ENCODE assay signal across 7 cellular contexts in the genomic region with DNA sequence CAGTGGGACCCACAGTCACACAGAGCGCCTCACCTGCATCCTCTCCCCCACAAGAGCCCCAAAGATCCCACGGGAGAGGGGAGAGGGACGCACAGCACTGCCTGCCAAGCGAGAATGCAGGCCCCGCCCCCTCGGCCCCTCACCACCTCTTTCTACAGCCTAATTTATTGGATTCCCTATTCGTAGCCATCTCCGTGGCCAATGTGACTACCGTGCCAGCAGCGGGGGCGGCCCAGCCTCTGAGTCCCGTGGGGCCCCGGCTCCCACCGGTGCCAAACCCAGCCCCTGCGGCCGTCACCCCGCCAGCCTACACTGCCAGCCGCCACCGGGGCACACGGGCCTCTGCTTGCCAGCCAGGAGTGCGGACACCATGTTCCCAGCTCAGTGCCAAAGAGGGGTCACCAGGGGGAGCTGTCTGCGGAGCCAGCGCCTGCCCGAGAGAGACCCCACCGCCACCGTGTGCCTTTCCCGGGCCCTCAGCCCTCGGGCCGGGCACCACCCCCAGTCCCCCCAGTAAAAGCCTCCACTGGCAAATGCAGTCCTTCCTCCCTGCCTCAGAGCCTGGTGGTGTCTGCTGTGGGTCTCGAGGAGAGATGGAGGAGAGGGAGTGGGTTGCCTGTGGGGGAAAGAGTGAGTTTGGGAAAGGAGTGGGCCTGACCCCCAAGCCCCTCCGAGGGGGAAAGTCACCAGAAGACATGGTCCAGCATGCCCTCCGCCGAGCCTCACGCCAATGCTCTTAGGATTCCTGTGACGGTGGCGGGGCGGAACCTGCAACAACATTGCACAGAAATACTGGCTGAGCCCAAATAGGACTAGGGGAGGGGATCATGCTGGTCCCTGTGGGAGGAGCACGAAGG. TPM values are rescaled to one million over a fixed set of nuclear protein-coding genes. Genes with fewer than 3 reads are reported as not detected.
A peak's percentile ranks its signal among the peaks of the same experiment; 100 is the strongest.
DNase-seq lines count a peak whose midpoint lies in the region; ATAC-seq lines count a peak whose summit lies in the region.
"Had no signal": no experiment of that assay in that cellular context is flagged by ENCODE, and none has a peak within 500 bp of the region (broad histone marks: within the 10 kb centered on the region; RNA-seq: fewer than 3 reads in every experiment).

No MANE protein-coding gene starts in this region.

- DNase-seq in DMS153 (lab: John Stamatoyannopoulos, UW) (peak; percentile 42), RPMI8226 (peak; percentile 56), lung microvascular endothelial cell (ENCODE audit: low read depth in 2 of 2) (peak; percentile 21 to 39)
- DNase-seq: GF-D8 had no signal

- ATAC-seq in HG03520 (IDR thresholded peaks at IDR 0.05; ENCODE audit: unreplicated experiment), result no peak
- no peak for ATAC-seq in HG02678 (IDR thresholded peaks at IDR 0.05; ENCODE audit: unreplicated experiment)
- ATAC-seq in GM21825 (IDR thresholded peaks at IDR 0.05; ENCODE audit: unreplicated experiment), result no peak

RNA-seq across cellular contexts. Expression of a gene that starts 19.6 kb away (rescaled TPM):
- 2.4 and 4.4 TPM in 2 replicates for total RNA-seq in lung microvascular endothelial cell

RNA-seq across cellular contexts. Expression of a gene that starts 19.8 kb away (rescaled TPM):
- total RNA-seq in lung microvascular endothelial cell, result 4.8 and 6.2 TPM in 2 replicates

RNA-seq across cellular contexts. Expression of a gene that starts 20.3 kb away (rescaled TPM):
- 236 and 400 TPM in 2 replicates for total RNA-seq in lung microvascular endothelial cell

RNA-seq across cellular contexts. Expression of a gene that starts 36.4 kb away (rescaled TPM):
- total RNA-seq in lung microvascular endothelial cell, result under 0.01 and 0.40 TPM in 2 replicates

RNA-seq across cellular contexts. Expression of a gene that starts 49.7 kb away (rescaled TPM):
- 27.0 and 29.9 TPM in 2 replicates for total RNA-seq in lung microvascular endothelial cell
